In genomic region chr19:507286-508203, GRCh38 we compare ENCODE assay signal across 8 cellular contexts. TPM values are rescaled to one million over a fixed set of nuclear protein-coding genes. Genes with fewer than 3 reads are reported as not detected.
DNase-seq lines count a peak whose midpoint lies in the region; ATAC-seq and TF ChIP-seq lines count a peak whose summit lies in the region.

Gene TPGS1 (plus strand): TSS chr19:507497. CDS start chr19:507507, 10 bp downstream.

- no peak within 1 kb of the TSS for H3K9ac ChIP-seq in muscle layer of colon (ENCODE audit: low read length)

- intact Hi-C loops in OCI-LY7 (cut with micrococcal nuclease; ENCODE audit: unreplicated experiment), result loop anchor here (2.0 kb wide), 2 partner anchors 19 to 63 kb away; no protein-coding TSS in a partner anchor

- H3K36me3 ChIP-seq in OCI-LY7 (ENCODE audit: insufficient read depth, low read length), result no peaks in the 10 kb centered on the region; the same call in 1 of the 2 replicates
- no peaks in the 10 kb centered on the region for H3K36me3 ChIP-seq in muscle layer of colon (ENCODE audit: insufficient read depth, low read length)

- no peaks in the 10 kb centered on the region for H3K27me3 ChIP-seq in muscle layer of colon (ENCODE audit: control insufficient read depth in 1 of 2, insufficient read depth in 2 of 2, low read length in 2 of 2)

- no TSS peak for BruUV-seq in OCI-LY7 (replicated peaks; lab: Mats Ljungman, UMichigan)

- H4K20me1 ChIP-seq in OCI-LY7 (ENCODE audit: insufficient read depth, low read length), result no peaks in the 10 kb centered on the region

- H3K4me1 ChIP-seq in OCI-LY7 (ENCODE audit: insufficient read depth, low read length, poor library complexity, severe bottlenecking) (peaks cover 38% of the 10 kb centered on the region), muscle layer of colon (ENCODE audit: insufficient read depth, low read length) (peaks cover 29% of the 10 kb centered on the region)

- peak within 1 kb of the TSS; percentile 95 for H2AFZ ChIP-seq in OCI-LY7 (ENCODE audit: low read length)

- peak within 1 kb of the TSS; percentile 98 for H3K4me2 ChIP-seq in OCI-LY7 (ENCODE audit: low read length)

- TF ChIP-seq CTCF in OCI-LY7 (conservative IDR thresholded peaks at IDR 0.05; ENCODE audit: low read length), result no peak

- CTCF ChIA-PET in OCI-LY7 (lab: Charles Lee; ENCODE audit: unreplicated experiment), result no interaction called here

- H3K9me2 ChIP-seq in OCI-LY7 (ENCODE audit: insufficient read depth, low read length), result no peaks in the 10 kb centered on the region

- DNase-seq in COLO829 (ENCODE audit: low spot score), result peak; percentile 55
- peak; percentile 85 for DNase-seq in OCI-LY7 (ENCODE audit: low spot score)
- peak; percentile 87 for DNase-seq in activated T-cell treated with anti-CD3 and anti-CD28 coated beads, Interleukin-2, amount 50 U/mL, for 1 hour
- peak; percentile 97 to 98 for DNase-seq in erythroblast (lab: John Stamatoyannopoulos, UW)
- DNase-seq in stimulated activated CD8-positive, alpha-beta memory T cell treated with anti-CD3 and anti-CD28 coated beads, Interleukin-7, amount 100 ng/mL, for 24 hours (ENCODE audit: low read depth), result peak; percentile 61

- TF ChIP-seq POLR2A in erythroblast (IDR thresholded peaks at IDR 0.05; ENCODE audit: low read length), result peak; percentile 73

- H3K9me3 ChIP-seq in OCI-LY7 (ENCODE audit: low read length) (no peaks in the 10 kb centered on the region), muscle layer of colon (ENCODE audit: low read length) (no peaks in the 10 kb centered on the region)

- peaks cover 6% of the 10 kb centered on the region; the same call in 1 of the 2 replicates for H3K79me2 ChIP-seq in OCI-LY7 (ENCODE audit: insufficient read depth, low read depth, low read length)

- H3K4me3 ChIP-seq in OCI-LY7 (ENCODE audit: low read depth, low read length, poor library complexity, severe bottlenecking) (peak within 1 kb of the TSS; percentile 83), muscle layer of colon (ENCODE audit: low read depth in 1 of 2, low read length in 2 of 2) (peak within 1 kb of the TSS; percentile 72)

- ATAC-seq in GM19455 (IDR thresholded peaks at IDR 0.05; ENCODE audit: unreplicated experiment) (peak; percentile 57), HG03575 (IDR thresholded peaks at IDR 0.05; ENCODE audit: extremely low read depth, insufficient number of reproducible peaks, low FRiP score, unreplicated experiment) (peak; percentile 32)

- POLR2A ChIA-PET in OCI-LY7 (lab: Charles Lee), result no interaction called here

- H3K27ac ChIP-seq in OCI-LY7 (ENCODE audit: low read depth, low read length, poor library complexity, severe bottlenecking) (peak within 1 kb of the TSS; percentile 54), muscle layer of colon (ENCODE audit: low read depth, low read length) (peak within 1 kb of the TSS; percentile 82)

RNA-seq across cellular contexts. Expression of gene TPGS1, which starts in this region (rescaled TPM):
- total RNA-seq in OCI-LY7 (2014; rRNA removed; shearing (Covaris generic)), result 17.2 and 25.6 TPM in 2 replicates
- total RNA-seq in OCI-LY7 (2022), result 20.8 and 24.4 TPM in 2 replicates

Comparison
In these comparisons a context has a peak if more than half of its experiments do, and no peak if none do; other contexts are left out.
1. Peak in every context shown above with its lines: DNase-seq, ATAC-seq, H3K4me3 ChIP-seq and H3K27ac ChIP-seq.